ENCODE assay signal across 10 cellular contexts in the genomic region with DNA sequence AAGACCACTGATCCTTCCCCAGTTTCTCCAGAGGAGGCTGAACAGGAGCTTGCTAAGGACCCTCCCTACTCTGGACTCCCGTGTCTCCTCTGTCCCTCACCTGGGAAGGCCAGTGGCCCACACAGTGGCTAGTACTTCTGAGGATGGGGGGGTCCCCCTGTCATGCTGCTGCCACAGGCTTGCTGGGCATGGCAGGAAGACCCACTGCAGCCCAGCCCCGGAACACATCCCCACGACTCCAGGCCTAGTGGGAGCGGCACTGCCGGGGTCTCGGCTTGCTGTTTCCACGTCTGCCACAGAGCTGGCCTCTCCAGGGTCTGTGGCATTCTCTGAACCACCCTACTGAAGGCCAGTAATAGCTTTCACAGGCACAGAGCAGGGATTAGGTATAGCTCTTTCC. TPM values are rescaled to one million over a fixed set of nuclear protein-coding genes. Genes with fewer than 3 reads are reported as not detected.
"Had no signal": no experiment of that assay in that cellular context is flagged by ENCODE, and none has a peak within 500 bp of the region (broad histone marks: within the 10 kb centered on the region; RNA-seq: fewer than 3 reads in every experiment).

No MANE protein-coding gene starts in this region.

- H3K36me3 ChIP-seq: HAP-1 had no signal

- H3K9me3 ChIP-seq: HAP-1 had no signal

- H3K4me1 ChIP-seq: HAP-1 had no signal

- H3K4me3 Mint-ChIP-seq: HFFc6 had no signal

- H3K27ac ChIP-seq: GM23248 had no signal

- H3K9ac ChIP-seq: GM23248 had no signal

- DNase-seq: GM23248, GOT3, H7, HFFc6, IMR-90 had no signal

- H3K4me3 ChIP-seq: GM23248, HAP-1, K562 had no signal

- H3K27ac Mint-ChIP-seq: HFFc6 had no signal

- FAIRE-seq: HTR-8/SVneo, K562 had no signal

- H2AFZ ChIP-seq: GM23248 had no signal

- ATAC-seq: HCT116, K562 had no signal

- H3K9me3 Mint-ChIP-seq: HFFc6 had no signal

RNA-seq across cellular contexts. Expression of a gene that starts 25.9 kb away (rescaled TPM):
- total RNA-seq: GM23248, H4, H7, HFFc6, IMR-90 had no signal
- polyA plus RNA-seq: GM23248, IMR-90, K562 had no signal
